8 cellular contexts compared by ENCODE assay signal in genomic region chr3:5017953-5018531, GRCh38. TPM values are rescaled to one million over a fixed set of nuclear protein-coding genes. Genes with fewer than 3 reads are reported as not detected.
DNase-seq lines count a peak whose midpoint lies in the region; ATAC-seq and TF ChIP-seq lines count a peak whose summit lies in the region.

No MANE protein-coding gene starts in this region.

- H3K36me3 ChIP-seq in psoas muscle (ENCODE audit: insufficient read depth in 1 of 2, low read depth in 1 of 2) = no peaks in the 10 kb centered on the region

- H3K4me1 ChIP-seq in psoas muscle = peaks cover 18% of the 10 kb centered on the region

- CTCF ChIA-PET in Calu3 (lab: Charles Lee) = interaction anchor here (0.7 to 3.3 kb wide), 6 partner anchors 8 to 306 kb away, joined by 3 to 13 read pairs (median 6); partner anchors contain the start of gene BHLHE40
- CTCF ChIA-PET in RWPE1 (lab: Yijun Ruan, JAX) = interaction anchor here (0.6 kb wide), 1 partner anchor 206 kb away, joined by 3 read pairs; no protein-coding TSS in a partner anchor

- no peak overlapping the region for H3K4me3 ChIP-seq in fibroblast of mammary gland (ENCODE audit: control insufficient read depth, low read depth, low read length)
- no peak overlapping the region for H3K4me3 ChIP-seq in psoas muscle

- POLR2A ChIA-PET in RWPE1 (lab: Yijun Ruan, JAX; ENCODE audit: low non-redundant PET) = no interaction called here

- 46 to 61% (median 49%) methylated on average over 8 of the region's 8 CpGs for WGBS in psoas muscle, 3 donors

- no peaks in the 10 kb centered on the region for H3K27me3 ChIP-seq in psoas muscle (ENCODE audit: insufficient read depth in 3 of 3, low read length in 2 of 3)

- no peaks in the 10 kb centered on the region for H3K27me3 Mint-ChIP-seq in Calu3 (ENCODE audit: unreplicated experiment)

- H3K27ac Mint-ChIP-seq in Calu3 (ENCODE audit: unreplicated experiment) = peak overlapping the region; percentile 97

- H3K27ac ChIP-seq in RWPE1 = peak overlapping the region; percentile 93
- peak overlapping the region; percentile 63 for H3K27ac ChIP-seq in psoas muscle

- ATAC-seq in psoas muscle (peak; percentile 50 to 69 (median 56)), HG02884 (IDR thresholded peaks at IDR 0.05; ENCODE audit: unreplicated experiment) (no peak)

- H3K4me1 Mint-ChIP-seq in Calu3 (ENCODE audit: low read depth, unreplicated experiment) = peaks cover 80% of the 10 kb centered on the region

- peaks cover 37% of the 10 kb centered on the region for H3K36me3 Mint-ChIP-seq in Calu3 (ENCODE audit: insufficient read depth, unreplicated experiment)

- DNase-seq in Calu3 (peak; percentile 64), RWPE1 (ENCODE audit: low spot score) (peak; percentile 41), fibroblast of mammary gland (ENCODE audit: low read depth) (peak; percentile 72), psoas muscle (peak; percentile 80 to 84), GM10266 (ENCODE audit: extremely low spot score) (no peak), 8988T (no peak)
- no peak for DNase-seq in activated CD8-positive, alpha-beta memory T cell treated with anti-CD3 and anti-CD28 coated beads, Interleukin-2, amount 50 U/mL, for 48 hours

- intact Hi-C loops in Calu3 (cut with micrococcal nuclease; ENCODE audit: unreplicated experiment) = no loop called here
- intact Hi-C loops in psoas muscle (cut with DNase I) = no loop called here

- TF ChIP-seq CTCF in Calu3 (IDR thresholded peaks at IDR 0.05; ENCODE audit: unreplicated experiment) (no peak), RWPE1 (conservative IDR thresholded peaks at IDR 0.05; ENCODE audit: low read depth) (no peak), fibroblast of mammary gland (conservative IDR thresholded peaks at IDR 0.05; ENCODE audit: control insufficient read depth, insufficient read depth, low read depth, low read length) (no peak), psoas muscle (IDR thresholded peaks at IDR 0.05) (no peak), GM10266 (IDR thresholded peaks at IDR 0.05; ENCODE audit: control insufficient read depth, insufficient read depth, low read depth, missing control alignments) (no peak)

- no peak overlapping the region for H3K4me3 Mint-ChIP-seq in Calu3 (ENCODE audit: low read depth, unreplicated experiment)

- TSS peak; percentile 76 for BruUV-seq in Calu3 (replicated peaks; lab: Mats Ljungman, UMichigan)

- H3K9me3 ChIP-seq in psoas muscle = no peaks in the 10 kb centered on the region

- peaks cover 5% of the 10 kb centered on the region for H3K9me3 Mint-ChIP-seq in Calu3 (ENCODE audit: low read depth, unreplicated experiment)

RNA-seq across cellular contexts. Expression of gene BHLHE40, which starts 38.8 kb away (rescaled TPM):
- total RNA-seq in Calu3 (2022) = 62.2 and 71.9 TPM in 2 replicates
- 100 to 1,000 TPM in 1 of 4 donors, 10 to 100 TPM in 3; 22.7 to 143 (median 77.0) TPM for total RNA-seq in psoas muscle
- polyA plus RNA-seq in psoas muscle = 10 to 100 TPM; 16.7 to 65.1 (median 33.5) TPM

Comparison
In these comparisons a context has a peak if more than half of its experiments do, and no peak if none do; other contexts are left out.
1. DNase-seq: peak in Calu3 (single experiment), RWPE1 (single experiment), fibroblast of mammary gland (single experiment) and psoas muscle (2 of 2); none in GM10266 (single experiment), 8988T (single experiment) and activated CD8-positive, alpha-beta memory T cell treated with anti-CD3 and anti-CD28 coated beads, Interleukin-2, amount 50 U/mL, for 48 hours (single experiment).